Comparison of ENCODE assay signal across 27 cellular contexts in the genomic region with DNA sequence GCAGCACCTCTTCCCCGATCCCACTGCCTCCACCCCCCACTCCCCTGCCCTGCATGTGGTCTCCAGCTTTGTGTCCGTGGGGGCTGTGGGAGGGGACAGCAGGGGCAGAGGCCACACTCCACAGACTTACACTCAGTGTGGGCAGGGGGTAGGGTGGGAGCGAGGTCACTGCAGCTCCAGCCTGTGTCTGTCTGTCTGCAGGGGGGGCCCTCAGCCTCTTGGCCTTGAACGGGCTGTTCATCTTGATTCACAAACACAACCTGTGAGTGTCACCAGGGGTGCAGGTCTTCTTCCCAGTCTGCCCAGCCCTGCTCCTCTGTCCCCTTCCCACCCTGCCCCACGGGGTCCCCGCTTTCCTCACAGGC.
"Had no signal": no experiment of that assay in that cellular context is flagged by ENCODE, and none has a peak within 500 bp of the region (broad histone marks: within the 10 kb centered on the region; RNA-seq: fewer than 3 reads in every experiment).

No MANE protein-coding gene starts in this region.

- H3K79me2 ChIP-seq: hepatocyte had no signal

- ATAC-seq: activated T-cell treated with anti-CD3 and anti-CD28 coated beads, Interleukin-2, amount 50 U/mL, for 72 hours; effector memory CD8-positive, alpha-beta T cell; esophagus mucosa; left lung; natural killer cell; right cardiac atrium; stimulated activated naive B cell treated with anti-CD40 and anti-IgM and Interleukin-4, amounts not matched to agents 10 μg/mL and 1 μg/mL and 100 μg/mL, for 72 hours; T-cell had no signal

- DNase-seq: activated CD4-positive, alpha-beta T cell treated with anti-CD3 and anti-CD28 coated beads, Interleukin-2, amount 50 U/mL, for 48 hours; activated CD8-positive, alpha-beta memory T cell treated with anti-CD3 and anti-CD28 coated beads, Interleukin-2, amount 50 U/mL, for 48 hours; activated effector memory CD4-positive, alpha-beta T cell treated with Interleukin-2 at 50 U/mL for 16 hours; activated T-cell treated with anti-CD3 and anti-CD28 coated beads, Interleukin-2, amount 50 U/mL, for 72 hours; colonic mucosa; effector memory CD8-positive, alpha-beta T cell; foreskin melanocyte; immature natural killer cell; kidney glomerular epithelial cell; mammary epithelial cell; natural killer cell; stimulated activated CD4-positive, alpha-beta T cell treated with anti-CD3 and anti-CD28 coated beads, Interleukin-2, amount 100 ng/mL, for 48 hours; stimulated activated CD8-positive, alpha-beta memory T cell treated with anti-CD3 and anti-CD28 coated beads, Interleukin-4, amount 100 ng/mL, for 48 hours; stimulated activated naive B cell treated with anti-CD40 and anti-IgM and Interleukin-4, amounts not matched to agents 10 μg/mL and 1 μg/mL and 100 μg/mL, for 72 hours; T-cell; WERI-Rb-1 had no signal

- H3K9me3 ChIP-seq: adrenal gland, colonic mucosa, left lung, ovary, thoracic aorta had no signal

- H3K27ac ChIP-seq: adrenal gland, colonic mucosa, dorsolateral prefrontal cortex, hepatocyte, left lung, ovary, thoracic aorta, WERI-Rb-1 had no signal

- H3K36me3 ChIP-seq: colonic mucosa, ovary, thoracic aorta had no signal

- FAIRE-seq: bronchial epithelial cell, endothelial cell of umbilical vein had no signal

- H3K27me3 ChIP-seq: adrenal gland, colonic mucosa, dorsolateral prefrontal cortex, hepatocyte, left lung, ovary had no signal

- H3K4me3 ChIP-seq: adrenal gland, colonic mucosa, dorsolateral prefrontal cortex, hepatocyte, left lung, ovary, smooth muscle cell, thoracic aorta had no signal

- H3K4me2 ChIP-seq: hepatocyte, smooth muscle cell had no signal

- H2AFZ ChIP-seq: hepatocyte had no signal

- H3K4me1 ChIP-seq: colonic mucosa had no signal
